ENCODE assay signal across 8 cellular contexts in genomic region chr5:95809414-95809960, GRCh38. TPM values are rescaled to one million over a fixed set of nuclear protein-coding genes. Genes with fewer than 3 reads are reported as not detected.
DNase-seq lines count a peak whose midpoint lies in the region; ATAC-seq, FAIRE-seq and TF ChIP-seq lines count a peak whose summit lies in the region.

No MANE protein-coding gene starts in this region.

- WGBS in GM12878 (ENCODE audit: insufficient coverage, insufficient replicate concordance, low lambda C conversion rate, missing lambda C conversion rate): 0% methylated on average over 2 of the region's 2 CpGs
- 54 to 57% methylated on average over 2 of the region's 2 CpGs for WGBS in tibial nerve, 2 donors

- CTCF ChIA-PET in activated CD4-positive, alpha-beta T cell treated with anti-CD3 and anti-CD28 coated beads, Interleukin-2, amount 10 ng/mL, durations not matched to agents 7 days and 5 days (lab: Charles Lee): interaction anchor here (1.2 to 5.8 kb wide), 4 partner anchors 9 to 28 kb away, joined by 6 to 32 read pairs (median 10); partner anchors contain the start of gene GLRX
- CTCF ChIA-PET in GM12878 (lab: Yijun Ruan, JAX): interaction anchor here (0.8 to 6.0 kb wide), 16 partner anchors 9 to 163 kb away, joined by 3 to 57 read pairs (median 4); partner anchors contain the start of genes GLRX and RFESD

- peak overlapping the region; percentile 72 for H3K4me2 ChIP-seq in GM12878 (ENCODE audit: control insufficient read depth, insufficient read depth)

- intact Hi-C loops in GM12878 (cut with micrococcal nuclease; ENCODE audit: unreplicated experiment) (no loop called here), lower lobe of right lung (cut with DNase I) (no loop called here)

- no peaks in the 10 kb centered on the region; the same call in 1 of the 2 replicates for H3K79me2 ChIP-seq in GM12878 (ENCODE audit: control insufficient read depth, insufficient read depth, low read length)

- SMC1A ChIA-PET in GM12878 (lab: Charles Lee; ENCODE audit: uncharacterized antibody, unreplicated experiment): interaction anchor here (0.7 to 10.4 kb wide), 17 partner anchors 12 to 166 kb away, joined by 3 to 217 read pairs (median 10); partner anchors contain the start of genes GLRX and RHOBTB3

- peaks cover 2% of the 10 kb centered on the region for H3K9me3 Mint-ChIP-seq in activated CD4-positive, alpha-beta T cell treated with anti-CD3 and anti-CD28 coated beads, Interleukin-2, amount 10 ng/mL, durations not matched to agents 7 days and 5 days

- no peak for TF ChIP-seq POLR2A in GM12878 (IDR thresholded peaks at IDR 0.05; ENCODE audit: low read depth, low read length)
- no peak for TF ChIP-seq POLR2A in tibial nerve (IDR thresholded peaks at IDR 0.05)

- FAIRE-seq in GM12878 (lab: Jason Lieb, UNC) (no peak), RCC 7860 (lab: Jason Lieb, UNC) (no peak)

- H3K4me3 ChIP-seq in GM12878 (no peak overlapping the region), lower lobe of right lung (no peak overlapping the region), tibial nerve (no peak overlapping the region), HAP-1 (no peak overlapping the region)

- TF ChIP-seq CTCF in GM12878 (IDR thresholded peaks at IDR 0.05 in 2 of 3, conservative IDR thresholded peaks at IDR 0.05 in 1 of 3; ENCODE audit: control insufficient read depth in 2 of 3, extremely low read depth in 1 of 3, insufficient read depth in 1 of 3, low read depth in 3 of 3, low read length in 3 of 3) (no peak), lower lobe of right lung (IDR thresholded peaks at IDR 0.05) (no peak), tibial nerve (IDR thresholded peaks at IDR 0.05) (no peak)

- no TSS peak for BruUV-seq in GM12878 (replicated peaks; lab: Mats Ljungman, UMichigan)

- H3K27ac Mint-ChIP-seq in activated CD4-positive, alpha-beta T cell treated with anti-CD3 and anti-CD28 coated beads, Interleukin-2, amount 10 ng/mL, durations not matched to agents 7 days and 5 days: peak overlapping the region; percentile 86

- H3K4me1 ChIP-seq in GM12878 (ENCODE audit: control insufficient read depth, insufficient read depth, low read length): peaks cover 29% of the 10 kb centered on the region
- H3K4me1 ChIP-seq in lower lobe of right lung: peaks cover 61% of the 10 kb centered on the region
- H3K4me1 ChIP-seq in tibial nerve: peaks cover 0 to 38% (median 20%) of the 10 kb centered on the region in 4 donors
- H3K4me1 ChIP-seq in HAP-1: peaks cover 22% of the 10 kb centered on the region

- H3K9me3 ChIP-seq in GM12878 (replicated peaks; ENCODE audit: control insufficient read depth, insufficient read depth, low read length): no peaks in the 10 kb centered on the region; the same call in 2 of the 3 replicates
- H3K9me3 ChIP-seq in lower lobe of right lung: peaks cover 9% of the 10 kb centered on the region
- peaks cover 0 to 7% (median 0%) of the 10 kb centered on the region in 4 donors for H3K9me3 ChIP-seq in tibial nerve
- H3K9me3 ChIP-seq in HAP-1: no peaks in the 10 kb centered on the region

- peak overlapping the region; percentile 26 for H3K9ac ChIP-seq in GM12878 (ENCODE audit: control insufficient read depth, insufficient read depth, low read length)

- in situ Hi-C loops in GM12878 (cut with MboI) (no loop called here), HAP-1 (cut with MboI; ENCODE audit: low sequenced_read_pairs) (no loop called here)

- H3K36me3 Mint-ChIP-seq in activated CD4-positive, alpha-beta T cell treated with anti-CD3 and anti-CD28 coated beads, Interleukin-2, amount 10 ng/mL, durations not matched to agents 7 days and 5 days (ENCODE audit: low read depth): peaks cover 55% of the 10 kb centered on the region

- POLR2A ChIA-PET in activated CD4-positive, alpha-beta T cell treated with anti-CD3 and anti-CD28 coated beads, Interleukin-2, amount 10 ng/mL, durations not matched to agents 7 days and 5 days (lab: Charles Lee): no interaction called here
- POLR2A ChIA-PET in GM12878 (lab: Charles Lee): interaction anchor here (0.6 to 5.1 kb wide), 8 partner anchors 11 to 880 kb away, joined by 3 to 153 read pairs (median 4); partner anchors contain the start of gene GLRX

- H3K36me3 ChIP-seq in GM12878 (ENCODE audit: control insufficient read depth in 2 of 2, insufficient read depth in 2 of 2, low read length in 1 of 2) (peaks cover 0 to 7% of the 10 kb centered on the region in 2 experiments; a peak in 3 of 4 replicates), lower lobe of right lung (peaks cover 21% of the 10 kb centered on the region), tibial nerve (peaks cover 0 to 13% (median 0%) of the 10 kb centered on the region in 3 donors), HAP-1 (replicated peaks) (no peaks in the 10 kb centered on the region)

- RAD21 ChIA-PET in GM12878 (lab: Charles Lee; ENCODE audit: unreplicated experiment): interaction anchor here (0.5 to 6.9 kb wide), 14 partner anchors 12 to 163 kb away, joined by 3 to 149 read pairs (median 11); partner anchors contain the start of genes GLRX, RFESD and RHOBTB3

- DNase-seq in activated CD4-positive, alpha-beta T cell treated with anti-CD3 and anti-CD28 coated beads, Interleukin-2, amount 10 ng/mL, durations not matched to agents 7 days and 5 days: no peak
- no peak for DNase-seq in activated CD4-positive, alpha-beta T cell treated with anti-CD3 and anti-CD28 coated beads, Interleukin-2, amount 50 U/mL, for 4 hours
- DNase-seq in GM12878 (ENCODE audit: low read depth, low spot score): no peak
- no peak for DNase-seq in lower lobe of right lung
- DNase-seq in tibial nerve (ENCODE audit: low spot score in 2 of 2): no peak
- no peak for DNase-seq in RCC 7860 (ENCODE audit: low spot score)
- DNase-seq in HAP-1 (ENCODE audit: low spot score in 2 of 2): no peak

- peaks cover 68% of the 10 kb centered on the region for H3K4me1 Mint-ChIP-seq in activated CD4-positive, alpha-beta T cell treated with anti-CD3 and anti-CD28 coated beads, Interleukin-2, amount 10 ng/mL, durations not matched to agents 7 days and 5 days

- H3K27ac ChIP-seq in GM12878 (ENCODE audit: control insufficient read depth, insufficient read depth): peak overlapping the region; percentile 97
- peak overlapping the region; percentile 40 for H3K27ac ChIP-seq in lower lobe of right lung
- peak overlapping the region in 3 of 4 donors; percentile 57 to 69 (median 59) for H3K27ac ChIP-seq in tibial nerve

- TF ChIP-seq EP300 in GM12878 (IDR thresholded peaks at IDR 0.05; ENCODE audit: borderline replicate concordance in 1 of 2, control insufficient read depth in 1 of 2, low read depth in 2 of 2, low read length in 2 of 2): no peak
- TF ChIP-seq EP300 in tibial nerve (IDR thresholded peaks at IDR 0.05): no peak

- H3K27me3 ChIP-seq in GM12878 (replicated peaks in 1 of 2; ENCODE audit: control insufficient read depth in 2 of 2, insufficient read depth in 2 of 2, low read length in 1 of 2) (no peaks in the 10 kb centered on the region), lower lobe of right lung (ENCODE audit: low read depth) (no peaks in the 10 kb centered on the region), tibial nerve (no peaks in the 10 kb centered on the region), HAP-1 (ENCODE audit: low read depth) (no peaks in the 10 kb centered on the region)

- no peak for ATAC-seq in GM12878
- ATAC-seq in lower lobe of right lung: no peak
- no peak for ATAC-seq in HG03097 (IDR thresholded peaks at IDR 0.05; ENCODE audit: low FRiP score, unreplicated experiment)

- H2AFZ ChIP-seq in GM12878 (ENCODE audit: control insufficient read depth, low read depth, low read length): peak overlapping the region; percentile 54

- no peak for TF ChIP-seq RAD21 in GM12878 (IDR thresholded peaks at IDR 0.05; ENCODE audit: insufficient read depth, low read depth, low read length)

- H3K4me3 Mint-ChIP-seq in activated CD4-positive, alpha-beta T cell treated with anti-CD3 and anti-CD28 coated beads, Interleukin-2, amount 10 ng/mL, durations not matched to agents 7 days and 5 days: no peak overlapping the region

- H4K20me1 ChIP-seq in GM12878 (ENCODE audit: control insufficient read depth, insufficient read depth): no peaks in the 10 kb centered on the region

- no peaks in the 10 kb centered on the region for H3K27me3 Mint-ChIP-seq in activated CD4-positive, alpha-beta T cell treated with anti-CD3 and anti-CD28 coated beads, Interleukin-2, amount 10 ng/mL, durations not matched to agents 7 days and 5 days

TF ChIP-seq in GM12878, 131 proteins besides CTCF, POLR2A, EP300 and RAD21:
- TF ChIP-seq FOXK2 (IDR thresholded peaks at IDR 0.05) (no peak), PAX8 (IDR thresholded peaks at IDR 0.05) (0 out of 2 replicates have a peak, but pooled peaks have one; percentile 4)

RNA-seq across cellular contexts. Expression of gene GLRX, which starts 13.0 kb away (rescaled TPM):
- 10 to 100 TPM; 60.2 to 61.1 TPM for total RNA-seq in activated CD4-positive, alpha-beta T cell treated with anti-CD3 and anti-CD28 coated beads, Interleukin-2, amount 10 ng/mL, durations not matched to agents 7 days and 5 days
- 41.5 and 42.2 TPM in 2 replicates for total RNA-seq in GM12878 (2013; cell fraction: nucleolus; rRNA removed)
- total RNA-seq in GM12878 (2014; rRNA removed) (103 and 127 TPM in 2 replicates), GM12878 (2014; rRNA removed; fragmentation: Illumina TruSeq; extraction: Trizol) (63.0 and 66.7 TPM in 2 replicates), GM12878 (2021) (80.0 and 80.2 TPM in 2 replicates), lower lobe of right lung (115 TPM), tibial nerve (10 to 100 TPM; 15.3 to 72.0 (median 40.4) TPM)
- 58.0 TPM for polyA plus RNA-seq in GM12878 (2011; ENCODE audit: low read depth)
- polyA plus RNA-seq in GM12878 (2011; rRNA removed) (188 and 194 TPM in 2 replicates), GM12878 (2014; fragmentation: Illumina TruSeq; extraction: Trizol) (130 and 179 TPM in 2 replicates), GM12878 (2014; fragmentation: Nextera tagmentation; extraction: Ambion mirVana) (100 to 1,000 TPM; 311 to 366 TPM), GM12878 (2014; rRNA removed) (195 and 236 TPM in 2 replicates), GM12878 (2016; fragmentation: Nextera tagmentation; extraction: Ambion mirVana) (100 to 1,000 TPM; 185 to 187 TPM)
- 89.8 and 172 TPM in 2 replicates for polyA plus RNA-seq in GM12878 (2011; cell fraction: cytosol; rRNA removed)
- 74.7 and 110 TPM in 2 replicates for polyA plus RNA-seq in GM12878 (2011; cell fraction: nucleus; rRNA removed)
- 135 and 145 TPM in 2 replicates for polyA plus RNA-seq in GM12878 (2012)
- polyA minus RNA-seq in GM12878 (2011; rRNA and poly(A)+ RNA removed): 69.4 and 81.1 TPM in 2 replicates
- polyA minus RNA-seq in GM12878 (2011; cell fraction: cytosol; rRNA and poly(A)+ RNA removed): 9.3 and 12.3 TPM in 2 replicates
- 41.7 and 62.0 TPM in 2 replicates for polyA minus RNA-seq in GM12878 (2011; cell fraction: nucleus; rRNA and poly(A)+ RNA removed)

Comparison
In these comparisons a context has a peak if more than half of its experiments do, and no peak if none do; other contexts are left out.
1. H3K27ac ChIP-seq: peak in every context shown above with its lines; median percentile 97 in GM12878; 59 in tibial nerve; 40 in lower lobe of right lung.